Comparison of ENCODE assay signal across 8 cellular contexts in genomic region chr19:800360-801029, GRCh38. TPM values are rescaled to one million over a fixed set of nuclear protein-coding genes. Genes with fewer than 3 reads are reported as not detected.
DNase-seq lines count a peak whose midpoint lies in the region; ATAC-seq and TF ChIP-seq lines count a peak whose summit lies in the region.

No MANE protein-coding gene starts in this region.

- TF ChIP-seq EP300 in suprapubic skin (IDR thresholded peaks at IDR 0.05) = no peak

- no peak for TF ChIP-seq POLR2A in suprapubic skin (IDR thresholded peaks at IDR 0.05)

- no peak for DNase-seq in T-helper 2 cell treated with Interferon-gamma antibody and Interleukin-4, amounts not matched to agents 5 μg/mL and 100 μg/mL, for 36 hours (ENCODE audit: low spot score)
- DNase-seq in T-helper 2 cell (no peak), kidney epithelial cell (ENCODE audit: low read depth) (peak; percentile 25), suprapubic skin (ENCODE audit: low spot score in 2 of 2) (no peak)
- DNase-seq in activated naive CD8-positive, alpha-beta T cell treated with anti-CD3 and anti-CD28 coated beads, Interleukin-2, amount 10 ng/mL, durations not matched to agents 7 days and 5 days = no peak

- H3K27ac Mint-ChIP-seq in T-helper 2 cell treated with Interferon-gamma antibody and Interleukin-4, amounts not matched to agents 5 μg/mL and 100 μg/mL, for 36 hours = peak overlapping the region; percentile 56
- peak overlapping the region; percentile 69 for H3K27ac Mint-ChIP-seq in activated naive CD8-positive, alpha-beta T cell treated with anti-CD3 and anti-CD28 coated beads, Interleukin-2, amount 10 ng/mL, durations not matched to agents 7 days and 5 days

- peak overlapping the region; percentile 93 for H3K4me3 Mint-ChIP-seq in T-helper 2 cell treated with Interferon-gamma antibody and Interleukin-4, amounts not matched to agents 5 μg/mL and 100 μg/mL, for 36 hours
- peak overlapping the region; percentile 92 for H3K4me3 Mint-ChIP-seq in activated naive CD8-positive, alpha-beta T cell treated with anti-CD3 and anti-CD28 coated beads, Interleukin-2, amount 10 ng/mL, durations not matched to agents 7 days and 5 days

- H3K9me3 ChIP-seq in suprapubic skin = no peaks in the 10 kb centered on the region

- H3K4me1 ChIP-seq in suprapubic skin = peaks cover 63% of the 10 kb centered on the region

- 21% methylated on average over 11 of the region's 17 CpGs for WGBS in suprapubic skin

- H3K9me3 Mint-ChIP-seq in T-helper 2 cell treated with Interferon-gamma antibody and Interleukin-4, amounts not matched to agents 5 μg/mL and 100 μg/mL, for 36 hours = no peaks in the 10 kb centered on the region
- no peaks in the 10 kb centered on the region for H3K9me3 Mint-ChIP-seq in activated naive CD8-positive, alpha-beta T cell treated with anti-CD3 and anti-CD28 coated beads, Interleukin-2, amount 10 ng/mL, durations not matched to agents 7 days and 5 days

- H3K36me3 Mint-ChIP-seq in T-helper 2 cell treated with Interferon-gamma antibody and Interleukin-4, amounts not matched to agents 5 μg/mL and 100 μg/mL, for 36 hours (ENCODE audit: low read depth) = peaks cover 46% of the 10 kb centered on the region
- H3K36me3 Mint-ChIP-seq in activated naive CD8-positive, alpha-beta T cell treated with anti-CD3 and anti-CD28 coated beads, Interleukin-2, amount 10 ng/mL, durations not matched to agents 7 days and 5 days = peaks cover 26% of the 10 kb centered on the region

- peak overlapping the region; percentile 100 for H3K27ac ChIP-seq in suprapubic skin

- no peak for ATAC-seq in activated naive CD8-positive, alpha-beta T cell treated with anti-CD3 and anti-CD28 coated beads, Interleukin-2, amount 10 ng/mL, durations not matched to agents 7 days and 5 days (ENCODE audit: low read depth)
- ATAC-seq in GM21717 (IDR thresholded peaks at IDR 0.05; ENCODE audit: unreplicated experiment) = no peak
- no peak for ATAC-seq in HG02623 (IDR thresholded peaks at IDR 0.05; ENCODE audit: unreplicated experiment)
- no peak for ATAC-seq in HG03095 (IDR thresholded peaks at IDR 0.05; ENCODE audit: unreplicated experiment)

- H3K36me3 ChIP-seq in kidney epithelial cell (ENCODE audit: control insufficient read depth, insufficient read depth, low read length) = peaks cover 7% of the 10 kb centered on the region
- peaks cover 24% of the 10 kb centered on the region for H3K36me3 ChIP-seq in suprapubic skin

- H3K27me3 Mint-ChIP-seq in T-helper 2 cell treated with Interferon-gamma antibody and Interleukin-4, amounts not matched to agents 5 μg/mL and 100 μg/mL, for 36 hours (ENCODE audit: low read depth) = no peaks in the 10 kb centered on the region
- no peaks in the 10 kb centered on the region for H3K27me3 Mint-ChIP-seq in activated naive CD8-positive, alpha-beta T cell treated with anti-CD3 and anti-CD28 coated beads, Interleukin-2, amount 10 ng/mL, durations not matched to agents 7 days and 5 days

- POLR2A ChIA-PET in activated naive CD8-positive, alpha-beta T cell treated with anti-CD3 and anti-CD28 coated beads, Interleukin-2, amount 10 ng/mL, durations not matched to agents 7 days and 5 days (lab: Charles Lee) = interaction anchor here (1.3 kb wide), 1 partner anchor 119 kb away, joined by 3 read pairs; no protein-coding TSS in a partner anchor

- H3K27me3 ChIP-seq in kidney epithelial cell (ENCODE audit: control insufficient read depth, insufficient read depth, low read length) = no peaks in the 10 kb centered on the region
- H3K27me3 ChIP-seq in suprapubic skin = no peaks in the 10 kb centered on the region

- H3K4me3 ChIP-seq in kidney epithelial cell (ENCODE audit: low read depth, low read length) (peak overlapping the region; percentile 19), suprapubic skin (peak overlapping the region; percentile 69)

- TF ChIP-seq CTCF in kidney epithelial cell (IDR thresholded peaks at IDR 0.05; ENCODE audit: insufficient read depth, low read length, poor library complexity, severe bottlenecking) = no peak
- no peak for TF ChIP-seq CTCF in suprapubic skin (IDR thresholded peaks at IDR 0.05)

- peaks cover 25% of the 10 kb centered on the region for H3K4me1 Mint-ChIP-seq in T-helper 2 cell treated with Interferon-gamma antibody and Interleukin-4, amounts not matched to agents 5 μg/mL and 100 μg/mL, for 36 hours (ENCODE audit: low read depth)
- peaks cover 27% of the 10 kb centered on the region for H3K4me1 Mint-ChIP-seq in activated naive CD8-positive, alpha-beta T cell treated with anti-CD3 and anti-CD28 coated beads, Interleukin-2, amount 10 ng/mL, durations not matched to agents 7 days and 5 days

RNA-seq across cellular contexts. Expression of gene PTBP1, which starts 3.2 kb away (rescaled TPM):
- 100 to 1,000 TPM; 400 to 411 TPM for total RNA-seq in activated naive CD8-positive, alpha-beta T cell treated with anti-CD3 and anti-CD28 coated beads, Interleukin-2, amount 10 ng/mL, durations not matched to agents 7 days and 5 days
- total RNA-seq in kidney epithelial cell = 268 and 349 TPM in 2 replicates
- total RNA-seq in suprapubic skin = 100 to 1,000 TPM; 152 to 227 (median 174) TPM

RNA-seq across cellular contexts. Expression of gene PLPPR3, which starts 21.3 kb away (rescaled TPM):
- total RNA-seq in activated naive CD8-positive, alpha-beta T cell treated with anti-CD3 and anti-CD28 coated beads, Interleukin-2, amount 10 ng/mL, durations not matched to agents 7 days and 5 days = not detected
- total RNA-seq in kidney epithelial cell (2.9 and 4.1 TPM in 2 replicates), suprapubic skin (not detected)

RNA-seq across cellular contexts. Expression of gene AZU1, which starts 27.1 kb away (rescaled TPM):
- total RNA-seq in activated naive CD8-positive, alpha-beta T cell treated with anti-CD3 and anti-CD28 coated beads, Interleukin-2, amount 10 ng/mL, durations not matched to agents 7 days and 5 days = under 1 TPM in 1 of 2 experiments, not detected in 1; 0.25 TPM
- not detected in 2 replicates for total RNA-seq in kidney epithelial cell
- under 1 TPM in 1 of 4 donors, not detected in 3; 0.79 TPM for total RNA-seq in suprapubic skin

RNA-seq across cellular contexts. Expression of gene PRTN3, which starts 40.3 kb away (rescaled TPM):
- not detected for total RNA-seq in activated naive CD8-positive, alpha-beta T cell treated with anti-CD3 and anti-CD28 coated beads, Interleukin-2, amount 10 ng/mL, durations not matched to agents 7 days and 5 days
- total RNA-seq in kidney epithelial cell = not detected in 2 replicates
- total RNA-seq in suprapubic skin = not detected

RNA-seq across cellular contexts. Expression of gene MISP, which starts 49.6 kb away (rescaled TPM):
- not detected for total RNA-seq in activated naive CD8-positive, alpha-beta T cell treated with anti-CD3 and anti-CD28 coated beads, Interleukin-2, amount 10 ng/mL, durations not matched to agents 7 days and 5 days
- total RNA-seq in kidney epithelial cell = 45.6 and 52.4 TPM in 2 replicates
- 1 to 10 TPM in 2 of 4 donors, under 1 TPM in 1, not detected in 1; 0.60 to 6.5 (median 2.0) TPM for total RNA-seq in suprapubic skin
